Comparison of ENCODE assay signal across 8 cellular contexts in genomic region chr9:127503947-127504886, GRCh38. TPM values are rescaled to one million over a fixed set of nuclear protein-coding genes. Genes with fewer than 3 reads are reported as not detected.
DNase-seq lines count a peak whose midpoint lies in the region; ATAC-seq and TF ChIP-seq lines count a peak whose summit lies in the region.

No MANE protein-coding gene starts in this region.

- H4K20me1 ChIP-seq in OCI-LY1 (ENCODE audit: insufficient read depth, low read length) = no peaks in the 10 kb centered on the region

- TF ChIP-seq CTCF in OCI-LY1 (IDR thresholded peaks at IDR 0.05; ENCODE audit: low read length) = peak; percentile 83

- ATAC-seq in naive B cell (ENCODE audit: low read depth in 2 of 2) (peak; percentile 93), GM21528 (IDR thresholded peaks at IDR 0.05; ENCODE audit: low FRiP score, unreplicated experiment) (no peak)

- no peaks in the 10 kb centered on the region for H3K9me2 ChIP-seq in OCI-LY1 (ENCODE audit: low read depth, low read length)

- no peak for TF ChIP-seq POLR2A in erythroblast (IDR thresholded peaks at IDR 0.05; ENCODE audit: low read length)

- no peaks in the 10 kb centered on the region for H3K27me3 ChIP-seq in OCI-LY1 (ENCODE audit: insufficient read depth, low read length)

- H3K27me3 Mint-ChIP-seq in naive B cell = no peaks in the 10 kb centered on the region

- DNase-seq in COLO668 (lab: John Stamatoyannopoulos, UW; ENCODE audit: unreplicated experiment) (peak; percentile 78), HUDEP-2 (lab: John Stamatoyannopoulos, UW; ENCODE audit: unreplicated experiment in 76 of 76) (peak in 70 of 76 experiments; percentile 4 to 79 (median 61)), erythroblast (lab: John Stamatoyannopoulos, UW) (peak; percentile 85 to 91), naive B cell (peak; percentile 66)
- DNase-seq in activated CD8-positive, alpha-beta memory T cell treated with anti-CD3 and anti-CD28 coated beads, Interleukin-2, amount 50 U/mL, for 48 hours = peak; percentile 90
- DNase-seq in stimulated activated CD8-positive, alpha-beta memory T cell treated with anti-CD3 and anti-CD28 coated beads, Interleukin-4, amount 100 ng/mL, for 48 hours = peak; percentile 88

- H3K9me3 Mint-ChIP-seq in naive B cell = no peaks in the 10 kb centered on the region

- H3K4me2 ChIP-seq in OCI-LY1 (ENCODE audit: low read length) = no peak overlapping the region

- no peaks in the 10 kb centered on the region for H3K79me2 ChIP-seq in OCI-LY1 (ENCODE audit: insufficient read depth, low read length)

- H3K4me1 Mint-ChIP-seq in naive B cell = no peaks in the 10 kb centered on the region

- no peak overlapping the region for H2AFZ ChIP-seq in OCI-LY1 (ENCODE audit: low read length)

- no peaks in the 10 kb centered on the region for H3K36me3 Mint-ChIP-seq in naive B cell

- H3K4me1 ChIP-seq in OCI-LY1 (ENCODE audit: insufficient read depth, low read length, severe bottlenecking) = no peaks in the 10 kb centered on the region

- no peaks in the 10 kb centered on the region for H3K36me3 ChIP-seq in OCI-LY1 (ENCODE audit: insufficient read depth, low read length)

- H3K4me3 Mint-ChIP-seq in naive B cell = no peak overlapping the region

- H3K27ac Mint-ChIP-seq in naive B cell = no peak overlapping the region

- H3F3A ChIP-seq in OCI-LY1 (ENCODE audit: insufficient read depth, low read length) = no peaks in the 10 kb centered on the region

- no peak overlapping the region for H3K27ac ChIP-seq in OCI-LY1 (ENCODE audit: low read depth, low read length, poor library complexity, severe bottlenecking)

- no peaks in the 10 kb centered on the region for H3K9me3 ChIP-seq in OCI-LY1 (ENCODE audit: low read length)

- H3K9ac ChIP-seq in OCI-LY1 (ENCODE audit: low read length) = no peak overlapping the region

- H3K4me3 ChIP-seq in OCI-LY1 (ENCODE audit: low read depth, low read length, poor library complexity, severe bottlenecking) = no peak overlapping the region

RNA-seq across cellular contexts. Expression of gene LRSAM1, which starts 52.9 kb away (rescaled TPM):
- polyA plus RNA-seq in naive B cell (ENCODE audit: low read depth in 6 of 6) = 1 to 10 TPM; 4.9 to 9.2 (median 7.0) TPM

RNA-seq across cellular contexts. Expression of gene RPL12, which starts 53.0 kb away (rescaled TPM):
- 1,000 to 10,000 TPM; 1,582 to 1,976 (median 1,881) TPM for polyA plus RNA-seq in naive B cell (ENCODE audit: low read depth in 6 of 6)
